ENCODE assay signal across 24 cellular contexts in genomic region chr9:109504689-109505088, GRCh38. TPM values are rescaled to one million over a fixed set of nuclear protein-coding genes. Genes with fewer than 3 reads are reported as not detected.
"Had no signal": no experiment of that assay in that cellular context is flagged by ENCODE, and none has a peak within 500 bp of the region (broad histone marks: within the 10 kb centered on the region; RNA-seq: fewer than 3 reads in every experiment).

No MANE protein-coding gene starts in this region.

- DNase-seq: activated CD4-positive, alpha-beta memory T cell treated with anti-CD3 and anti-CD28 coated beads, Interleukin-2, amount 10 ng/mL, durations not matched to agents 7 days and 5 days; activated CD4-positive, alpha-beta T cell treated with anti-CD3 and anti-CD28 coated beads, Interleukin-2, amount 10 ng/mL, durations not matched to agents 24 days and 14 days; activated CD4-positive, CD25-positive, alpha-beta regulatory T cell; activated effector memory CD4-positive, alpha-beta T cell treated with Interleukin-2 at 50 U/mL for 16 hours; activated naive CD4-positive, alpha-beta T cell treated with anti-CD3 and anti-CD28 coated beads for 36 hours; activated naive CD8-positive, alpha-beta T cell treated with anti-CD3 and anti-CD28 coated beads, Interleukin-2, amount 10 ng/mL, durations not matched to agents 7 days and 5 days; activated T-cell treated with anti-CD3 and anti-CD28 coated beads, Interleukin-2, amount 50 U/mL, for 72 hours; amniotic stem cell; cerebellar nuclear complex; left lung; naive thymus-derived CD8-positive, alpha-beta T cell; retina; sigmoid colon; stimulated activated CD4-positive, alpha-beta T cell treated with anti-CD3 and anti-CD28 coated beads, Interleukin-2, amount 100 ng/mL, for 48 hours; stimulated activated CD8-positive, alpha-beta memory T cell treated with anti-CD3 and anti-CD28 coated beads, Interleukin-4, amount 100 ng/mL, for 48 hours; stimulated activated naive B cell treated with anti-CD40 and anti-IgM and Interleukin-4, amounts not matched to agents 10 μg/mL and 1 μg/mL and 100 μg/mL, for 72 hours; T1000; trophoblast cell had no signal

- H3K36me3 ChIP-seq: left lung, sigmoid colon, vagina had no signal

- H3K4me3 ChIP-seq: coronary artery, left lung, lung, sigmoid colon, vagina had no signal

- H3K4me1 ChIP-seq: left lung had no signal

- H3K27ac ChIP-seq: coronary artery, epithelial cell of prostate, left lung, sigmoid colon, vagina had no signal

- H3K9me3 Mint-ChIP-seq: activated CD4-positive, alpha-beta memory T cell treated with anti-CD3 and anti-CD28 coated beads, Interleukin-2, amount 10 ng/mL, durations not matched to agents 7 days and 5 days; activated CD4-positive, alpha-beta T cell treated with anti-CD3 and anti-CD28 coated beads, Interleukin-2, amount 10 ng/mL, durations not matched to agents 24 days and 14 days; activated naive CD4-positive, alpha-beta T cell treated with anti-CD3 and anti-CD28 coated beads for 36 hours; activated naive CD8-positive, alpha-beta T cell treated with anti-CD3 and anti-CD28 coated beads, Interleukin-2, amount 10 ng/mL, durations not matched to agents 7 days and 5 days; activated T-cell treated with anti-CD3 and anti-CD28 coated beads, Interleukin-2, amount 50 U/mL, for 72 hours; endodermal cell; stimulated activated naive B cell treated with anti-CD40 and anti-IgM and Interleukin-4, amounts not matched to agents 10 μg/mL and 1 μg/mL and 100 μg/mL, for 72 hours had no signal

- H3K27ac Mint-ChIP-seq: activated CD4-positive, alpha-beta memory T cell treated with anti-CD3 and anti-CD28 coated beads, Interleukin-2, amount 10 ng/mL, durations not matched to agents 7 days and 5 days; activated CD4-positive, alpha-beta T cell treated with anti-CD3 and anti-CD28 coated beads, Interleukin-2, amount 10 ng/mL, durations not matched to agents 24 days and 14 days; activated naive CD4-positive, alpha-beta T cell treated with anti-CD3 and anti-CD28 coated beads for 36 hours; activated naive CD8-positive, alpha-beta T cell treated with anti-CD3 and anti-CD28 coated beads, Interleukin-2, amount 10 ng/mL, durations not matched to agents 7 days and 5 days; activated T-cell treated with anti-CD3 and anti-CD28 coated beads, Interleukin-2, amount 50 U/mL, for 72 hours; endodermal cell; naive thymus-derived CD8-positive, alpha-beta T cell; progenitor cell of endocrine pancreas; stimulated activated naive B cell treated with anti-CD40 and anti-IgM and Interleukin-4, amounts not matched to agents 10 μg/mL and 1 μg/mL and 100 μg/mL, for 72 hours had no signal

- H3K4me1 Mint-ChIP-seq: activated CD4-positive, alpha-beta memory T cell treated with anti-CD3 and anti-CD28 coated beads, Interleukin-2, amount 10 ng/mL, durations not matched to agents 7 days and 5 days; activated naive CD8-positive, alpha-beta T cell treated with anti-CD3 and anti-CD28 coated beads, Interleukin-2, amount 10 ng/mL, durations not matched to agents 7 days and 5 days; naive thymus-derived CD8-positive, alpha-beta T cell had no signal

- ATAC-seq: activated T-cell treated with anti-CD3 and anti-CD28 coated beads, Interleukin-2, amount 50 U/mL, for 72 hours; left lung; naive thymus-derived CD8-positive, alpha-beta T cell; stimulated activated naive B cell treated with anti-CD40 and anti-IgM and Interleukin-4, amounts not matched to agents 10 μg/mL and 1 μg/mL and 100 μg/mL, for 72 hours had no signal

- H3K27me3 ChIP-seq: vagina had no signal

- H3K4me3 Mint-ChIP-seq: activated CD4-positive, alpha-beta memory T cell treated with anti-CD3 and anti-CD28 coated beads, Interleukin-2, amount 10 ng/mL, durations not matched to agents 7 days and 5 days; activated CD4-positive, alpha-beta T cell treated with anti-CD3 and anti-CD28 coated beads, Interleukin-2, amount 10 ng/mL, durations not matched to agents 24 days and 14 days; activated naive CD4-positive, alpha-beta T cell treated with anti-CD3 and anti-CD28 coated beads for 36 hours; activated naive CD8-positive, alpha-beta T cell treated with anti-CD3 and anti-CD28 coated beads, Interleukin-2, amount 10 ng/mL, durations not matched to agents 7 days and 5 days; activated T-cell treated with anti-CD3 and anti-CD28 coated beads, Interleukin-2, amount 50 U/mL, for 72 hours; endodermal cell; naive thymus-derived CD8-positive, alpha-beta T cell; stimulated activated naive B cell treated with anti-CD40 and anti-IgM and Interleukin-4, amounts not matched to agents 10 μg/mL and 1 μg/mL and 100 μg/mL, for 72 hours had no signal

- H3K36me3 Mint-ChIP-seq: activated naive CD8-positive, alpha-beta T cell treated with anti-CD3 and anti-CD28 coated beads, Interleukin-2, amount 10 ng/mL, durations not matched to agents 7 days and 5 days; naive thymus-derived CD8-positive, alpha-beta T cell; stimulated activated naive B cell treated with anti-CD40 and anti-IgM and Interleukin-4, amounts not matched to agents 10 μg/mL and 1 μg/mL and 100 μg/mL, for 72 hours had no signal

- H3K9me3 ChIP-seq: left lung, sigmoid colon, vagina had no signal

RNA-seq across cellular contexts. Expression of gene PTPN3, which starts 6.6 kb away (rescaled TPM):
- total RNA-seq: activated naive CD8-positive, alpha-beta T cell treated with anti-CD3 and anti-CD28 coated beads, Interleukin-2, amount 10 ng/mL, durations not matched to agents 7 days and 5 days; naive thymus-derived CD8-positive, alpha-beta T cell had no signal
- polyA plus RNA-seq: naive thymus-derived CD8-positive, alpha-beta T cell had no signal
